18 cellular contexts compared by ENCODE assay signal in genomic region chr1:116770625-116771024, GRCh38. TPM values are rescaled to one million over a fixed set of nuclear protein-coding genes. Genes with fewer than 3 reads are reported as not detected.
DNase-seq lines count a peak whose midpoint lies in the region; ATAC-seq, FAIRE-seq and TF ChIP-seq lines count a peak whose summit lies in the region.
"Had no signal": no experiment of that assay in that cellular context is flagged by ENCODE, and none has a peak within 500 bp of the region (broad histone marks: within the 10 kb centered on the region; RNA-seq: fewer than 3 reads in every experiment).

No MANE protein-coding gene starts in this region.

- H3K36me3 ChIP-seq in brain microvascular endothelial cell (replicated peaks), result no peaks in the 10 kb centered on the region
- H3K36me3 ChIP-seq: colonic mucosa had no signal

- no peak overlapping the region for H3K27ac ChIP-seq in brain microvascular endothelial cell

- no peak for TF ChIP-seq CTCF in brain microvascular endothelial cell (IDR thresholded peaks at IDR 0.05; ENCODE audit: low read depth, low read length, missing control alignments)

- no peak overlapping the region for H3K4me3 ChIP-seq in brain microvascular endothelial cell (ENCODE audit: low read depth, low read length)
- H3K4me3 ChIP-seq: colonic mucosa, skin epidermis had no signal

- peak; percentile 14 to 20 for DNase-seq in activated CD4-positive, alpha-beta T cell treated with anti-CD3 and anti-CD28 coated beads for 4 hours
- DNase-seq in activated CD4-positive, alpha-beta T cell treated with anti-CD3 and anti-CD28 coated beads for 1 hour, result no peak
- DNase-seq in GM12892 (ENCODE audit: insufficient read length) (no peak), mucosa of gallbladder (ENCODE audit: low spot score) (peak; percentile 39), brain microvascular endothelial cell (no peak)
- peak; percentile 46 to 51 for DNase-seq in activated T-cell treated with anti-CD3 and anti-CD28 coated beads, Interleukin-2, amount 50 U/mL, for 48 hours
- DNase-seq: anterior cingulate cortex; colonic mucosa; left ventricle myocardium superior; MV-4-11; NCI-H2029 treated with DMSO at 0.1 percent for 48 hours; NCI-H526 treated with DMSO at 0.1 percent for 48 hours; stimulated activated naive CD4-positive, alpha-beta T cell had no signal

- no peak for TF ChIP-seq POLR2A in GM12892 (IDR thresholded peaks at IDR 0.05; ENCODE audit: low read depth, low read length)

- in situ Hi-C loops in brain microvascular endothelial cell (cut with HindIII; ENCODE audit: low pct_ligation_motif_present, low sequenced_read_pairs), result no loop called here

- ATAC-seq in GM21360 (IDR thresholded peaks at IDR 0.05; ENCODE audit: unreplicated experiment), result no peak
- no peak for ATAC-seq in HG02763 (IDR thresholded peaks at IDR 0.05; ENCODE audit: unreplicated experiment)
- ATAC-seq: left ventricle myocardium superior had no signal

- no peaks in the 10 kb centered on the region for H3K27me3 ChIP-seq in brain microvascular endothelial cell (replicated peaks)
- H3K27me3 ChIP-seq: colonic mucosa had no signal

- peak; percentile 30 for FAIRE-seq in GM12892 (lab: Jason Lieb, UNC)
- FAIRE-seq: frontal cortex had no signal

RNA-seq across cellular contexts. Expression of gene CD2, which starts 16.4 kb away (rescaled TPM):
- not detected for polyA plus RNA-seq in GM12892 (2012; ENCODE audit: missing spikeins)
- total RNA-seq in mucosa of gallbladder, result 12.5 TPM
- total RNA-seq: A172, frontal cortex had no signal

Comparison
In these comparisons a context has a peak if more than half of its experiments do, and no peak if none do; other contexts are left out.
1. DNase-seq: peak in activated CD4-positive, alpha-beta T cell treated with anti-CD3 and anti-CD28 coated beads for 4 hours (2 of 2), activated T-cell treated with anti-CD3 and anti-CD28 coated beads, Interleukin-2, amount 50 U/mL, for 48 hours (2 of 2) and mucosa of gallbladder (single experiment); none in activated CD4-positive, alpha-beta T cell treated with anti-CD3 and anti-CD28 coated beads for 1 hour (single experiment), GM12892 (single experiment) and brain microvascular endothelial cell (single experiment).